Comparison of ENCODE assay signal across 1 cellular context in the genomic region with DNA sequence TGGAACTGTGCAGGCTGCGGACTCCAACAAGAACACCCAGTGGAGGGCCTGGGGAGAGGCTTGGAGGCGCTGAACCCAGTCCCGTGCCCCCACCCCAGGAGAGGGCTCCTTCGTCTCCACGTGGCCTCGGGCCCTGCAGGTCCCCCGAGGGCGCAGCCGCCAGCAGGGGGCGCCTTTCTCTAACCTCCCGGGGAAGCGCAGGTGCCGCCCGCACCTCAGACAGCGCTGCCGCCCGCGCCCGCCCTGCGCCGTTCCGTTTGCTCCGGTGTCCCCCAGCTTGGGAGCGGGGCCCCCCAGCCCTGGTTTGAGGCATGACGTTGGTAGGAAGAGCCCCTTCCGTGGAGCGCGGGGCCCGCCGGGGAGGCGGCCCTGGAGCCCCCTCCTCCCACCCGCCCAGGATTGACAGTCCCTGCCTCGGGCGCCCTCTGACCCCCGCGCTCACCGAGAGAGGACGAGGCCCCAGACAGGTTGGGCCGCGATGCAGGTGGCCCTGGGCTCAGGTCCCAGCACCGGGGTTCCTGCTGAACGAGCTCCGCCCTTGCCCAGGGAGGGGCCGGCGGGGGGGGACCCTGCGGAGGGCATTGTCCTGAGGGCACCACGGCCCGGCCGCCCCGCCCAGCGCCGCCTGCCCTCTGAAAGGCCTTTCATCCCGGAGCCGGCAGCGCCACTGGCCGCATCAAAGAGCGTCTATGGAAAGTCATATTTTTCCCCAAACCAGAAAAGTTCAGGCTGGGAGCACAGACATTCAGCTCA.
TF ChIP-seq lines count a peak whose summit lies in the region.

No MANE protein-coding gene starts in this region.

TF ChIP-seq in H1, 55 proteins besides CTCF, POLR2A, EP300 and RAD21 (continued from another document):
- TF ChIP-seq, protein P1, sequence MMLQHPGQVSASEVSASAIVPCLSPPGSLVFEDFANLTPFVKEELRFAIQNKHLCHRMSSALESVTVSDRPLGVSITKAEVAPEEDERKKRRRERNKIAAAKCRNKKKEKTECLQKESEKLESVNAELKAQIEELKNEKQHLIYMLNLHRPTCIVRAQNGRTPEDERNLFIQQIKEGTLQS (IDR thresholded peaks at IDR 0.05; ENCODE audit: insufficient read depth, low read depth, low read length), result 0 out of 2 replicates have a peak, but pooled peaks have one; percentile 3
- TF ChIP-seq RNF2 (IDR thresholded peaks at IDR 0.05; ENCODE audit: borderline replicate concordance, low read depth, low read length, missing control alignments, poor library complexity, severe bottlenecking) (peak; percentile 29), TAF7 (optimal IDR thresholded peaks at IDR 0.05; ENCODE audit: borderline replicate concordance, low read depth, low read length) (no peak), EGR1 (IDR thresholded peaks at IDR 0.05; ENCODE audit: borderline replicate concordance, low read depth, low read length) (peak; percentile 33; the same call in 1 of the 2 replicates), GABPA (IDR thresholded peaks at IDR 0.05; ENCODE audit: borderline replicate concordance, insufficient read depth, low read length) (peak; percentile 79; the same call in 1 of the 2 replicates), BRCA1 (IDR thresholded peaks at IDR 0.05; ENCODE audit: low read depth, low read length) (no peak), RBBP5 (IDR thresholded peaks at IDR 0.05; ENCODE audit: borderline replicate concordance, low read depth, low read length) (no peak), E2F6 (IDR thresholded peaks at IDR 0.05) (peak; percentile 89), TCF12 (IDR thresholded peaks at IDR 0.05; ENCODE audit: low read depth, low read length) (peak; percentile 45; the same call in 1 of the 2 replicates)
